8 cellular contexts compared by ENCODE assay signal in the genomic region with DNA sequence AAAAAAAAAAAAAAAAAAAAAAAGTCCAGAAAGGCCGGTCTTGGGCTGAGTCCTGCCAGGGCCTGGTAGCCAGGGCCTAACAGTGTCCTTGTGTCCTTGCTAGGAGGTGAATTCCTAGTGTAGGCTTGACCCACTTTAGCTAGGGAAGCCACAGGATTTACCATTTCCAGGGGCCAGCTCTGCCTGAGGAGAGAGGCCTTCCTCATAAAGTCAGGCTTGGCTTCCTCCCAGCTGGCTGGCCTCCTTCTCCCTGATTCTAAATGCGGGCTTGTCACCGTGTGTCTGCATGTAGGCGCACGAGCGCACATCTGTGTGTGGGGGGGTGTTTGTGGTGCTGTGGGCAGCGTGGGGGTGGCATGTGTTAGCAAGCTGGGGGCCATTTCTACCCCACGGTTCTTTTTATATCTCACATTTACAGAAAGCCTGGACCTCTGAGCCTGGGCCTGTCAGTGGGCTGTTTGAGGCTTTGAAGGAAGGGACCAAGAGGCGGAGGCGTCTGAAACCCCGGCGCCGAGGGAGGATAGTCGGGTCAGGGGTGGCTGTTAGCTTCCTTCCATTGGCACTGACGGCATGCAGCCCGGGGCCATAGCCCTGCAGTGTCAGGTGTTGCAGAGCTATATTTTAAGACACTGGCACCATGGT. TPM values are rescaled to one million over a fixed set of nuclear protein-coding genes. Genes with fewer than 3 reads are reported as not detected.
DNase-seq lines count a peak whose midpoint lies in the region; ATAC-seq lines count a peak whose summit lies in the region.

No MANE protein-coding gene starts in this region.

- peaks cover 3% of the 10 kb centered on the region; the same call in 1 of the 2 replicates for H3K9me3 ChIP-seq in HUES6 (ENCODE audit: control insufficient read depth, insufficient read depth, low read depth, low read length)

- H3K4me3 Mint-ChIP-seq in activated T-cell treated with anti-CD3 and anti-CD28 coated beads, Interleukin-2, amount 50 U/mL, for 24 hours, result peak overlapping the region; percentile 35

- H3K27me3 Mint-ChIP-seq in activated T-cell treated with anti-CD3 and anti-CD28 coated beads, Interleukin-2, amount 50 U/mL, for 24 hours, result no peaks in the 10 kb centered on the region

- H3K4me1 ChIP-seq in HUES6 (ENCODE audit: control insufficient read depth, insufficient read depth, low read length), result peaks cover 4% of the 10 kb centered on the region; the same call in 1 of the 2 replicates

- ATAC-seq in HG03159 (IDR thresholded peaks at IDR 0.05; ENCODE audit: unreplicated experiment), result no peak
- no peak for ATAC-seq in GM21367 (IDR thresholded peaks at IDR 0.05; ENCODE audit: unreplicated experiment)

- peak overlapping the region; percentile 16 for H3K9ac ChIP-seq in HUES6 (ENCODE audit: low read length)

- peaks cover 33% of the 10 kb centered on the region for H3K4me1 Mint-ChIP-seq in activated T-cell treated with anti-CD3 and anti-CD28 coated beads, Interleukin-2, amount 50 U/mL, for 24 hours (ENCODE audit: low read depth)

- no peaks in the 10 kb centered on the region for H3K9me3 Mint-ChIP-seq in activated T-cell treated with anti-CD3 and anti-CD28 coated beads, Interleukin-2, amount 50 U/mL, for 24 hours

- H3K4me3 ChIP-seq in HUES6 (ENCODE audit: low read depth, low read length), result no peak overlapping the region

- no peaks in the 10 kb centered on the region for H3K36me3 ChIP-seq in HUES6 (ENCODE audit: control insufficient read depth, insufficient read depth, low read length)

- H3K27me3 ChIP-seq in HUES6 (ENCODE audit: control insufficient read depth, insufficient read depth, low read length), result no peaks in the 10 kb centered on the region

- peak overlapping the region; percentile 91 for H3K27ac Mint-ChIP-seq in activated T-cell treated with anti-CD3 and anti-CD28 coated beads, Interleukin-2, amount 50 U/mL, for 24 hours

- peak overlapping the region; percentile 47; the same call in 1 of the 2 replicates for H3K27ac ChIP-seq in HUES6 (ENCODE audit: low read depth, low read length)

- intact Hi-C loops in posterior vena cava (cut with DNase I), result no loop called here

- H3K36me3 Mint-ChIP-seq in activated T-cell treated with anti-CD3 and anti-CD28 coated beads, Interleukin-2, amount 50 U/mL, for 24 hours (ENCODE audit: low read depth), result no peaks in the 10 kb centered on the region

- DNase-seq in Ammon's horn (ENCODE audit: low spot score), result peak; percentile 73
- DNase-seq in activated T-cell treated with anti-CD3 and anti-CD28 coated beads, Interleukin-2, amount 50 U/mL, for 24 hours, result peak; percentile 69
- peak; percentile 53 for DNase-seq in glomerular visceral epithelial cell (ENCODE audit: extremely low spot score)
- peak; percentile 88 for DNase-seq in posterior vena cava (ENCODE audit: low spot score)
- no peak for DNase-seq in DMS114 treated with DMSO at 0.1 percent for 48 hours (lab: John Stamatoyannopoulos, UW; ENCODE audit: unreplicated experiment)

RNA-seq across cellular contexts. Expression of gene IER2, which starts 31.7 kb away (rescaled TPM):
- total RNA-seq in posterior vena cava, result 100 to 1,000 TPM in 1 of 2 donors, 10 to 100 TPM in 1; 73.1 to 130 TPM

RNA-seq across cellular contexts. Expression of gene STX10, which starts 31.7 kb away (rescaled TPM):
- 10 to 100 TPM; 31.4 to 39.0 TPM for total RNA-seq in posterior vena cava
